In genomic region chr5:55941192-55941591, GRCh38 we compare ENCODE assay signal across 8 cellular contexts. TPM values are rescaled to one million over a fixed set of nuclear protein-coding genes. Genes with fewer than 3 reads are reported as not detected.
DNase-seq lines count a peak whose midpoint lies in the region; ATAC-seq, FAIRE-seq and TF ChIP-seq lines count a peak whose summit lies in the region.
"Not testable (repeated sequence)": the region's sequence is repeated elsewhere in the genome, so short reads cannot be mapped to it uniquely, and the experiment has no call there.

No MANE protein-coding gene starts in this region.

- not testable (repeated sequence) for DNase-seq in GM19239 (ENCODE audit: insufficient read length, low spot score); activated CD8-positive, alpha-beta T cell treated with anti-CD3 and anti-CD28 coated beads for 36 hours; GM12878 (ENCODE audit: low read depth, low spot score); right lobe of liver; smooth muscle cell (lab: John Stamatoyannopoulos, UW; ENCODE audit: unreplicated experiment)
- DNase-seq in fibroblast of gingiva (ENCODE audit: low read depth): peak; percentile 29

- H3K27ac ChIP-seq in GM12878 (ENCODE audit: control insufficient read depth, insufficient read depth): not testable (repeated sequence)
- H3K27ac ChIP-seq in right lobe of liver (peak overlapping the region in 1 of 3 donors; percentile 45), smooth muscle cell (ENCODE audit: low read depth) (peak overlapping the region; percentile 34)

- H3F3A ChIP-seq in smooth muscle cell (ENCODE audit: low read depth): peaks cover 49% of the 10 kb centered on the region

- not testable (repeated sequence) for H3K27me3 Mint-ChIP-seq in T-helper 1 cell treated with Interleukin-12 subunit alpha and Interleukin-12 subunit beta and Interleukin-4 antibody, amounts not matched to agents 30 μg/mL and 1 μg/mL, for 36 hours (ENCODE audit: low read depth); activated CD8-positive, alpha-beta T cell treated with anti-CD3 and anti-CD28 coated beads for 36 hours; activated naive CD8-positive, alpha-beta T cell

- not testable (repeated sequence) for TF ChIP-seq RAD21 in GM12878 (IDR thresholded peaks at IDR 0.05; ENCODE audit: insufficient read depth, low read depth, low read length)

- H3K27ac Mint-ChIP-seq in T-helper 1 cell treated with Interleukin-12 subunit alpha and Interleukin-12 subunit beta and Interleukin-4 antibody, amounts not matched to agents 30 μg/mL and 1 μg/mL, for 36 hours: peak overlapping the region; percentile 20
- peak overlapping the region; percentile 29 for H3K27ac Mint-ChIP-seq in activated CD8-positive, alpha-beta T cell treated with anti-CD3 and anti-CD28 coated beads for 36 hours
- peak overlapping the region; percentile 71 for H3K27ac Mint-ChIP-seq in activated naive CD8-positive, alpha-beta T cell

- TF ChIP-seq EP300 in GM12878 (IDR thresholded peaks at IDR 0.05; ENCODE audit: borderline replicate concordance in 1 of 2, control insufficient read depth in 1 of 2, low read depth in 2 of 2, low read length in 2 of 2): not testable (repeated sequence)

- peak; percentile 81 for FAIRE-seq in GM19239 (lab: Jason Lieb, UNC)
- FAIRE-seq in GM12878 (lab: Jason Lieb, UNC): not testable (repeated sequence)

- H3K79me2 ChIP-seq in GM12878 (ENCODE audit: control insufficient read depth, insufficient read depth, low read length): not testable (repeated sequence)
- peaks cover 18% of the 10 kb centered on the region for H3K79me2 ChIP-seq in smooth muscle cell (ENCODE audit: low read depth)

- H3K4me3 Mint-ChIP-seq in T-helper 1 cell treated with Interleukin-12 subunit alpha and Interleukin-12 subunit beta and Interleukin-4 antibody, amounts not matched to agents 30 μg/mL and 1 μg/mL, for 36 hours; activated CD8-positive, alpha-beta T cell treated with anti-CD3 and anti-CD28 coated beads for 36 hours; activated naive CD8-positive, alpha-beta T cell: not testable (repeated sequence)

- not testable (repeated sequence) for H3K36me3 ChIP-seq in GM12878 (ENCODE audit: control insufficient read depth in 2 of 2, insufficient read depth in 2 of 2, low read length in 1 of 2)
- H3K36me3 ChIP-seq in right lobe of liver (peaks cover 0 to 61% (median 33%) of the 10 kb centered on the region in 4 donors), smooth muscle cell (ENCODE audit: low read depth) (peaks cover 44% of the 10 kb centered on the region)

- intact Hi-C loops in activated CD8-positive, alpha-beta T cell treated with anti-CD3 and anti-CD28 coated beads for 36 hours (cut with micrococcal nuclease); GM12878 (cut with micrococcal nuclease; ENCODE audit: unreplicated experiment); right lobe of liver (cut with DNase I): not testable (repeated sequence)

- in situ Hi-C loops in GM12878 (cut with MboI): not testable (repeated sequence)

- SMC1A ChIA-PET in GM12878 (lab: Charles Lee; ENCODE audit: uncharacterized antibody, unreplicated experiment): interaction anchor here (1.2 to 2.5 kb wide), 2 partner anchors 28 to 259 kb away, joined by 3 to 12 read pairs; no protein-coding TSS in a partner anchor

- H3K9me3 Mint-ChIP-seq in T-helper 1 cell treated with Interleukin-12 subunit alpha and Interleukin-12 subunit beta and Interleukin-4 antibody, amounts not matched to agents 30 μg/mL and 1 μg/mL, for 36 hours; activated CD8-positive, alpha-beta T cell treated with anti-CD3 and anti-CD28 coated beads for 36 hours; activated naive CD8-positive, alpha-beta T cell (ENCODE audit: low read depth): not testable (repeated sequence)

- H3K4me3 ChIP-seq in GM12878, right lobe of liver, smooth muscle cell: not testable (repeated sequence)

- TSS peak; percentile 18 for BruUV-seq in GM12878 (replicated peaks; lab: Mats Ljungman, UMichigan)

- not testable (repeated sequence) for H3K4me2 ChIP-seq in GM12878 (ENCODE audit: control insufficient read depth, insufficient read depth); smooth muscle cell

- not testable (repeated sequence) for H3K9ac ChIP-seq in GM12878 (ENCODE audit: control insufficient read depth, insufficient read depth, low read length); smooth muscle cell (ENCODE audit: low read depth)

- H3K9me3 ChIP-seq in GM12878 (replicated peaks; ENCODE audit: control insufficient read depth, insufficient read depth, low read length); right lobe of liver; smooth muscle cell (replicated peaks; ENCODE audit: low read depth): not testable (repeated sequence)

- not testable (repeated sequence) for ATAC-seq in activated CD8-positive, alpha-beta T cell treated with anti-CD3 and anti-CD28 coated beads for 36 hours; GM12878
- ATAC-seq in right lobe of liver: peak; percentile 47 to 80 (median 51)

- not testable (repeated sequence) for H3K4me1 ChIP-seq in GM12878 (ENCODE audit: control insufficient read depth, insufficient read depth, low read length); smooth muscle cell (ENCODE audit: low read depth)
- peaks cover 0 to 39% (median 8%) of the 10 kb centered on the region in 4 donors for H3K4me1 ChIP-seq in right lobe of liver

- not testable (repeated sequence) for TF ChIP-seq POLR2A in GM12878 (IDR thresholded peaks at IDR 0.05; ENCODE audit: low read depth, low read length); right lobe of liver (IDR thresholded peaks at IDR 0.05)

- WGBS in GM12878 (ENCODE audit: insufficient coverage, insufficient replicate concordance, low lambda C conversion rate, missing lambda C conversion rate): over 99% methylated on average over 6 of the region's 6 CpGs
- WGBS in right lobe of liver (ENCODE audit: insufficient coverage, low coverage, low lambda C conversion rate, missing lambda C conversion rate): 16% methylated on average over 2 of the region's 6 CpGs
- WGBS in smooth muscle cell (ENCODE audit: low lambda C conversion rate): 94% methylated on average over 6 of the region's 6 CpGs

- POLR2A ChIA-PET in activated CD8-positive, alpha-beta T cell treated with anti-CD3 and anti-CD28 coated beads for 36 hours (lab: Charles Lee); GM12878 (lab: Charles Lee): not testable (repeated sequence)

- RAD21 ChIA-PET in GM12878 (lab: Charles Lee; ENCODE audit: unreplicated experiment): not testable (repeated sequence)

- H2AFZ ChIP-seq in GM12878 (ENCODE audit: control insufficient read depth, low read depth, low read length); smooth muscle cell (ENCODE audit: low read depth): not testable (repeated sequence)

- H4K20me1 ChIP-seq in GM12878 (ENCODE audit: control insufficient read depth, insufficient read depth): not testable (repeated sequence)
- peaks cover 73% of the 10 kb centered on the region for H4K20me1 ChIP-seq in smooth muscle cell (ENCODE audit: low read depth)

- not testable (repeated sequence) for H3K4me1 Mint-ChIP-seq in T-helper 1 cell treated with Interleukin-12 subunit alpha and Interleukin-12 subunit beta and Interleukin-4 antibody, amounts not matched to agents 30 μg/mL and 1 μg/mL, for 36 hours (ENCODE audit: low read depth); activated CD8-positive, alpha-beta T cell treated with anti-CD3 and anti-CD28 coated beads for 36 hours (ENCODE audit: low read depth)
- H3K4me1 Mint-ChIP-seq in activated naive CD8-positive, alpha-beta T cell (ENCODE audit: low read depth): peaks cover 20% of the 10 kb centered on the region

- not testable (repeated sequence) for TF ChIP-seq CTCF in activated CD8-positive, alpha-beta T cell treated with anti-CD3 and anti-CD28 coated beads for 36 hours (IDR thresholded peaks at IDR 0.05); GM12878 (IDR thresholded peaks at IDR 0.05 in 2 of 3, conservative IDR thresholded peaks at IDR 0.05 in 1 of 3; ENCODE audit: control insufficient read depth in 2 of 3, extremely low read depth in 1 of 3, insufficient read depth in 1 of 3, low read depth in 3 of 3, low read length in 3 of 3); right lobe of liver (IDR thresholded peaks at IDR 0.05); smooth muscle cell (IDR thresholded peaks at IDR 0.05; ENCODE audit: borderline replicate concordance, insufficient read depth, poor library complexity, severe bottlenecking)

- peaks cover 43% of the 10 kb centered on the region for H3K36me3 Mint-ChIP-seq in T-helper 1 cell treated with Interleukin-12 subunit alpha and Interleukin-12 subunit beta and Interleukin-4 antibody, amounts not matched to agents 30 μg/mL and 1 μg/mL, for 36 hours (ENCODE audit: low read depth)
- H3K36me3 Mint-ChIP-seq in activated CD8-positive, alpha-beta T cell treated with anti-CD3 and anti-CD28 coated beads for 36 hours (ENCODE audit: low read depth): peaks cover 27% of the 10 kb centered on the region
- H3K36me3 Mint-ChIP-seq in activated naive CD8-positive, alpha-beta T cell: not testable (repeated sequence)

- CTCF ChIA-PET in activated CD8-positive, alpha-beta T cell treated with anti-CD3 and anti-CD28 coated beads for 36 hours (lab: Charles Lee): not testable (repeated sequence)
- CTCF ChIA-PET in GM12878 (lab: Yijun Ruan, JAX): interaction anchor here (1.0 to 1.6 kb wide), 2 partner anchors 17 to 22 kb away, joined by 3 to 4 read pairs; no protein-coding TSS in a partner anchor

- not testable (repeated sequence) for H3K27me3 ChIP-seq in GM12878 (replicated peaks in 1 of 2; ENCODE audit: control insufficient read depth in 2 of 2, insufficient read depth in 2 of 2, low read length in 1 of 2); right lobe of liver; smooth muscle cell (ENCODE audit: low read depth)

RNA-seq across cellular contexts. Expression of gene IL6ST, which starts 53.6 kb away (rescaled TPM):
- 10 to 100 TPM; 31.4 to 35.3 TPM for total RNA-seq in activated CD8-positive, alpha-beta T cell treated with anti-CD3 and anti-CD28 coated beads for 36 hours
- 246 and 249 TPM in 2 replicates for total RNA-seq in GM12878 (2013; cell fraction: nucleolus; rRNA removed)
- total RNA-seq in GM12878 (2014; rRNA removed): 10.6 and 10.7 TPM in 2 replicates
- total RNA-seq in GM12878 (2014; rRNA removed; fragmentation: Illumina TruSeq; extraction: Trizol): 17.2 and 20.9 TPM in 2 replicates
- total RNA-seq in GM12878 (2021): 14.2 and 14.4 TPM in 2 replicates
- 2.6 TPM for polyA plus RNA-seq in GM12878 (2011; ENCODE audit: low read depth)
- polyA plus RNA-seq in GM12878 (2011; rRNA removed): 139 and 232 TPM in 2 replicates
- 64.4 and 71.0 TPM in 2 replicates for polyA plus RNA-seq in GM12878 (2011; cell fraction: cytosol; rRNA removed)
- polyA plus RNA-seq in GM12878 (2011; cell fraction: nucleus; rRNA removed): 91.8 and 137 TPM in 2 replicates
- polyA plus RNA-seq in GM12878 (2012): 5.5 and 6.8 TPM in 2 replicates
- polyA plus RNA-seq in GM12878 (2014; fragmentation: Illumina TruSeq; extraction: Trizol): 9.1 and 12.9 TPM in 2 replicates
- 1 to 10 TPM; 1.5 to 1.8 TPM for polyA plus RNA-seq in GM12878 (2014; fragmentation: Nextera tagmentation; extraction: Ambion mirVana)
- polyA plus RNA-seq in GM12878 (2014; rRNA removed): 4.8 and 5.1 TPM in 2 replicates
- polyA plus RNA-seq in GM12878 (2016; fragmentation: Nextera tagmentation; extraction: Ambion mirVana): 10 to 100 TPM; 13.0 to 13.8 TPM
- polyA minus RNA-seq in GM12878 (2011; rRNA and poly(A)+ RNA removed): 311 and 430 TPM in 2 replicates
- 125 and 166 TPM in 2 replicates for polyA minus RNA-seq in GM12878 (2011; cell fraction: cytosol; rRNA and poly(A)+ RNA removed)
- 130 and 132 TPM in 2 replicates for polyA minus RNA-seq in GM12878 (2011; cell fraction: nucleus; rRNA and poly(A)+ RNA removed)
- 100 to 1,000 TPM; 150 to 341 (median 278) TPM for total RNA-seq in right lobe of liver
- 1,401 and 1,456 TPM in 2 replicates for total RNA-seq in smooth muscle cell
- 555 and 672 TPM in 2 replicates for polyA plus RNA-seq in smooth muscle cell

Comparison
In these comparisons a context has a peak if more than half of its experiments do, and no peak if none do; other contexts are left out.
1. H3K27ac Mint-ChIP-seq: peak in every context shown above with its lines; median percentile 71 in activated naive CD8-positive, alpha-beta T cell; 29 in activated CD8-positive, alpha-beta T cell treated with anti-CD3 and anti-CD28 coated beads for 36 hours; 20 in T-helper 1 cell treated with Interleukin-12 subunit alpha and Interleukin-12 subunit beta and Interleukin-4 antibody, amounts not matched to agents 30 μg/mL and 1 μg/mL, for 36 hours.